ENCODE assay signal across 19 cellular contexts in genomic region chr7:5607958-5608656, GRCh38. TPM values are rescaled to one million over a fixed set of nuclear protein-coding genes. Genes with fewer than 3 reads are reported as not detected.
DNase-seq lines count a peak whose midpoint lies in the region; FAIRE-seq and TF ChIP-seq lines count a peak whose summit lies in the region.
"Had no signal": no experiment of that assay in that cellular context is flagged by ENCODE, and none has a peak within 500 bp of the region (broad histone marks: within the 10 kb centered on the region; RNA-seq: fewer than 3 reads in every experiment).

No MANE protein-coding gene starts in this region.

- H3K79me2 ChIP-seq in osteoblast (ENCODE audit: insufficient read depth, low read length) = peaks cover 15% of the 10 kb centered on the region

- TF ChIP-seq POLR2A in NB4 (IDR thresholded peaks at IDR 0.05; ENCODE audit: extremely low read depth, insufficient read length) = no peak

- DNase-seq in GM18507 (ENCODE audit: extremely low spot score, insufficient read length, low read depth) (no peak), NB4 (ENCODE audit: low read depth) (peak; percentile 52), endothelial cell (ENCODE audit: low spot score) (peak; percentile 40), osteoblast (ENCODE audit: insufficient read length, low spot score, missing footprints) (peak; percentile 62), NCI-H2029 treated with DMSO at 0.1 percent for 48 hours (lab: John Stamatoyannopoulos, UW) (no peak), UCSD-AML1 (lab: John Stamatoyannopoulos, UW; ENCODE audit: unreplicated experiment) (no peak), dedifferentiated amniotic fluid mesenchymal stem cell (ENCODE audit: extremely low spot score) (no peak)
- no peak for DNase-seq in activated CD4-positive, alpha-beta T cell treated with anti-CD3 and anti-CD28 coated beads for 1 hour
- DNase-seq: activated CD4-positive, CD25-positive, alpha-beta regulatory T cell treated with anti-CD3 and anti-CD28 coated beads, Interleukin-2, amount 50 U/mL, for 72 hours; activated T-cell treated with anti-CD3 and anti-CD28 coated beads, Interleukin-2, amount 50 U/mL, for 72 hours; EL; left colon; NCI-H1048; NCI-H226; stimulated activated CD4-positive, alpha-beta T cell treated with anti-CD3 and anti-CD28 coated beads, Interleukin-15, amount 100 ng/mL, for 24 hours had no signal

- H3K4me3 ChIP-seq in NB4 (ENCODE audit: low read depth, low read length) (no peak overlapping the region), osteoblast (ENCODE audit: insufficient read depth, low read length) (no peak overlapping the region)
- H3K4me3 ChIP-seq: esophagus muscularis mucosa, hepatocyte had no signal

- peak overlapping the region; percentile 87 for H3K27ac Mint-ChIP-seq in endothelial cell (ENCODE audit: unreplicated experiment)
- H3K27ac Mint-ChIP-seq: activated T-cell treated with anti-CD3 and anti-CD28 coated beads, Interleukin-2, amount 50 U/mL, for 72 hours had no signal

- H3K4me1 ChIP-seq in osteoblast (ENCODE audit: insufficient read depth, low read length) = no peaks in the 10 kb centered on the region

- H3K4me3 Mint-ChIP-seq in endothelial cell (ENCODE audit: unreplicated experiment) = peak overlapping the region; percentile 74
- H3K4me3 Mint-ChIP-seq: activated T-cell treated with anti-CD3 and anti-CD28 coated beads, Interleukin-2, amount 50 U/mL, for 72 hours; central memory CD8-positive, alpha-beta T cell had no signal

- peaks cover 11% of the 10 kb centered on the region for H3K36me3 Mint-ChIP-seq in endothelial cell (ENCODE audit: low read depth, unreplicated experiment)

- H3K36me3 ChIP-seq in osteoblast (ENCODE audit: insufficient read depth, low read length) = peaks cover 23% of the 10 kb centered on the region

- no peaks in the 10 kb centered on the region for H3K9me3 ChIP-seq in osteoblast (ENCODE audit: low read depth, low read length)
- H3K9me3 ChIP-seq: esophagus muscularis mucosa had no signal

- H3K27ac ChIP-seq in osteoblast (ENCODE audit: low read depth, low read length) = no peak overlapping the region
- H3K27ac ChIP-seq: C4-2B, esophagus muscularis mucosa, hepatocyte had no signal

- no peaks in the 10 kb centered on the region for H3K27me3 ChIP-seq in osteoblast (ENCODE audit: insufficient read depth, low read length)
- H3K27me3 ChIP-seq: esophagus muscularis mucosa, hepatocyte had no signal

- TF ChIP-seq CTCF in NB4 (IDR thresholded peaks at IDR 0.05; ENCODE audit: low read depth, low read length) (no peak), endothelial cell (IDR thresholded peaks at IDR 0.05; ENCODE audit: unreplicated experiment) (no peak), osteoblast (IDR thresholded peaks at IDR 0.05; ENCODE audit: extremely low read depth, low read depth, low read length) (no peak)

- peaks cover 47% of the 10 kb centered on the region for H3K27me3 Mint-ChIP-seq in endothelial cell (ENCODE audit: unreplicated experiment)
- H3K27me3 Mint-ChIP-seq: central memory CD8-positive, alpha-beta T cell had no signal

- no peak overlapping the region for H3K4me2 ChIP-seq in osteoblast (ENCODE audit: insufficient read depth, low read length)
- H3K4me2 ChIP-seq: hepatocyte had no signal

- peak; percentile 29 for FAIRE-seq in GM18507 (lab: Jason Lieb, UNC)

- no peaks in the 10 kb centered on the region for H3K9me3 Mint-ChIP-seq in endothelial cell (ENCODE audit: unreplicated experiment)
- H3K9me3 Mint-ChIP-seq: activated T-cell treated with anti-CD3 and anti-CD28 coated beads, Interleukin-2, amount 50 U/mL, for 72 hours; central memory CD8-positive, alpha-beta T cell had no signal

- H3K4me1 Mint-ChIP-seq in endothelial cell (ENCODE audit: unreplicated experiment) = peaks cover 10% of the 10 kb centered on the region
- H3K4me1 Mint-ChIP-seq: central memory CD8-positive, alpha-beta T cell had no signal

- H2AFZ ChIP-seq in osteoblast (ENCODE audit: low read length) = no peak overlapping the region
- H2AFZ ChIP-seq: hepatocyte had no signal

- peaks cover 13% of the 10 kb centered on the region for H4K20me1 ChIP-seq in osteoblast (ENCODE audit: insufficient read depth, low read length)

RNA-seq across cellular contexts. Expression of gene FSCN1, which starts 15.5 kb away (rescaled TPM):
- total RNA-seq in endothelial cell (ENCODE audit: unreplicated experiment) (1,785 TPM), osteoblast (163 and 182 TPM in 2 replicates)

Comparison
In these comparisons a context has a peak if more than half of its experiments do, and no peak if none do; other contexts are left out.
1. DNase-seq: peak in NB4 (single experiment), endothelial cell (single experiment) and osteoblast (single experiment); none in GM18507 (single experiment), NCI-H2029 treated with DMSO at 0.1 percent for 48 hours (single experiment), UCSD-AML1 (single experiment), activated CD4-positive, alpha-beta T cell treated with anti-CD3 and anti-CD28 coated beads for 1 hour (single experiment) and dedifferentiated amniotic fluid mesenchymal stem cell (single experiment).